ENCODE assay signal across 9 cellular contexts in genomic region chr5:124980174-124980941, GRCh38.
DNase-seq lines count a peak whose midpoint lies in the region; ATAC-seq, FAIRE-seq and TF ChIP-seq lines count a peak whose summit lies in the region.
"Had no signal": no experiment of that assay in that cellular context is flagged by ENCODE, and none has a peak within 500 bp of the region (broad histone marks: within the 10 kb centered on the region; RNA-seq: fewer than 3 reads in every experiment).

No MANE protein-coding gene starts in this region.

- no peak overlapping the region for H3K9ac ChIP-seq in astrocyte (ENCODE audit: low read length)

- H3K27me3 Mint-ChIP-seq in astrocyte (ENCODE audit: low read depth, unreplicated experiment) = no peaks in the 10 kb centered on the region
- H3K27me3 Mint-ChIP-seq in progenitor cell of endocrine pancreas = no peaks in the 10 kb centered on the region

- H3K27ac ChIP-seq in A673 (ENCODE audit: low read depth, low read length, poor library complexity, severe bottlenecking) (no peak overlapping the region), astrocyte (ENCODE audit: low read depth, low read length) (no peak overlapping the region), small intestine (ENCODE audit: low read depth in 1 of 2, low read length in 1 of 2) (no peak overlapping the region)
- H3K27ac ChIP-seq: C4-2B had no signal

- H3K27me3 ChIP-seq in A673 (replicated peaks; ENCODE audit: insufficient read depth, low read depth, low read length, poor library complexity) = peaks cover 55% of the 10 kb centered on the region
- no peaks in the 10 kb centered on the region for H3K27me3 ChIP-seq in astrocyte (ENCODE audit: insufficient read depth, low read length)
- H3K27me3 ChIP-seq in small intestine (ENCODE audit: control insufficient read depth in 2 of 2, insufficient read depth in 2 of 2, low read length in 2 of 2) = no peaks in the 10 kb centered on the region

- H3K27ac Mint-ChIP-seq in astrocyte (ENCODE audit: unreplicated experiment) = peak overlapping the region; percentile 85
- no peak overlapping the region for H3K27ac Mint-ChIP-seq in progenitor cell of endocrine pancreas

- peak; percentile 94 for DNase-seq in A673 (ENCODE audit: low spot score)
- DNase-seq in astrocyte (ENCODE audit: low read depth) = no peak
- DNase-seq in progenitor cell of endocrine pancreas (ENCODE audit: low spot score, unreplicated experiment) = no peak
- DNase-seq in small intestine = no peak
- no peak for DNase-seq in epidermal melanocyte (ENCODE audit: insufficient read length, low spot score)
- no peak for DNase-seq in GOT3 (lab: John Stamatoyannopoulos, UW)

- FAIRE-seq in astrocyte (lab: Jason Lieb, UNC) (no peak), small intestine (lab: Jason Lieb, UNC) (no peak)

- H3K36me3 Mint-ChIP-seq in astrocyte (ENCODE audit: low read depth, unreplicated experiment) = no peaks in the 10 kb centered on the region
- peaks cover 5% of the 10 kb centered on the region for H3K36me3 Mint-ChIP-seq in progenitor cell of endocrine pancreas (ENCODE audit: insufficient read depth)

- POLR2A ChIA-PET in A673 (lab: Charles Lee; ENCODE audit: low non-redundant PET) = no interaction called here

- H3K4me2 ChIP-seq in astrocyte (ENCODE audit: low read length) = no peak overlapping the region

- CTCF ChIA-PET in A673 (lab: Charles Lee) = no interaction called here

- H3K4me3 Mint-ChIP-seq in astrocyte (ENCODE audit: unreplicated experiment) (no peak overlapping the region), progenitor cell of endocrine pancreas (ENCODE audit: low read depth) (no peak overlapping the region)

- H3K4me3 ChIP-seq in A673 (ENCODE audit: low read depth, low read length, poor library complexity, severe bottlenecking) = no peak overlapping the region
- no peak overlapping the region for H3K4me3 ChIP-seq in astrocyte (ENCODE audit: insufficient read depth, low read depth, low read length)
- H3K4me3 ChIP-seq in small intestine (ENCODE audit: low read depth in 1 of 2, low read length in 2 of 2) = no peak overlapping the region

- no peak overlapping the region for H2AFZ ChIP-seq in astrocyte (ENCODE audit: low read depth, low read length)

- TF ChIP-seq CTCF in A673 (conservative IDR thresholded peaks at IDR 0.05; ENCODE audit: low read depth, low read length) = no peak
- TF ChIP-seq CTCF in astrocyte (IDR thresholded peaks at IDR 0.05; ENCODE audit: insufficient read depth, low read depth, low read length) = no peak
- no peak for TF ChIP-seq CTCF in progenitor cell of endocrine pancreas (IDR thresholded peaks at IDR 0.05; ENCODE audit: unreplicated experiment)

- ATAC-seq in GM19438 (IDR thresholded peaks at IDR 0.05; ENCODE audit: low read depth, unreplicated experiment) = peak; percentile 78
- peak; percentile 95 for ATAC-seq in HG03354 (IDR thresholded peaks at IDR 0.05; ENCODE audit: poor library complexity, severe bottlenecking, unreplicated experiment)

- H3K4me1 Mint-ChIP-seq in astrocyte (ENCODE audit: low read depth, unreplicated experiment) = peaks cover 13% of the 10 kb centered on the region
- H3K4me1 Mint-ChIP-seq in progenitor cell of endocrine pancreas (ENCODE audit: low read depth) = peaks cover 32% of the 10 kb centered on the region

- H3K9me3 Mint-ChIP-seq in astrocyte (ENCODE audit: unreplicated experiment) (peaks cover 13% of the 10 kb centered on the region), progenitor cell of endocrine pancreas (ENCODE audit: low read depth) (peaks cover 15% of the 10 kb centered on the region)

- H3K79me2 ChIP-seq in astrocyte (ENCODE audit: insufficient read depth, low read length) = no peaks in the 10 kb centered on the region

- WGBS in small intestine, 3 donors = 64 to 69% (median 66%) methylated on average over 8 of the region's 8 CpGs

- no TSS peak for BruUV-seq in A673 (replicated peaks; lab: Mats Ljungman, UMichigan)

- intact Hi-C loops in A673 (cut with micrococcal nuclease; ENCODE audit: unreplicated experiment) = no loop called here

- H3K4me1 ChIP-seq in A673 (ENCODE audit: insufficient read depth, low read length, poor library complexity, severe bottlenecking) = peaks cover 21% of the 10 kb centered on the region
- H3K4me1 ChIP-seq in astrocyte (ENCODE audit: insufficient read depth, low read length) = no peaks in the 10 kb centered on the region
- H3K4me1 ChIP-seq in small intestine (ENCODE audit: control insufficient read depth in 2 of 2, insufficient read depth in 1 of 2, low read depth in 1 of 2, low read length in 1 of 2) = peaks cover 0 to 3% of the 10 kb centered on the region in 2 donors

- H3K36me3 ChIP-seq in A673 (ENCODE audit: insufficient read depth, low read length, poor library complexity, severe bottlenecking) (no peaks in the 10 kb centered on the region), astrocyte (ENCODE audit: insufficient read depth, low read length) (no peaks in the 10 kb centered on the region), small intestine (ENCODE audit: control insufficient read depth in 2 of 2, insufficient read depth in 2 of 2, low read length in 2 of 2) (no peaks in the 10 kb centered on the region)

- no peaks in the 10 kb centered on the region for H4K20me1 ChIP-seq in astrocyte (ENCODE audit: insufficient read depth, low read length)

- H3K9me3 ChIP-seq in A673 (ENCODE audit: low read depth, low read length, poor library complexity, severe bottlenecking) (no peaks in the 10 kb centered on the region), astrocyte (ENCODE audit: insufficient read depth, low read depth, low read length) (no peaks in the 10 kb centered on the region), small intestine (ENCODE audit: control insufficient read depth, low read depth) (no peaks in the 10 kb centered on the region)
